In genomic region chr19:52993342-52994178, GRCh38 we compare ENCODE assay signal across 7 cellular contexts. TPM values are rescaled to one million over a fixed set of nuclear protein-coding genes. Genes with fewer than 3 reads are reported as not detected.
DNase-seq lines count a peak whose midpoint lies in the region; ATAC-seq, FAIRE-seq and TF ChIP-seq lines count a peak whose summit lies in the region.

No MANE protein-coding gene starts in this region.

- 1 to 3% (median 2%) methylated on average over 29 to 50 of the region's 50 CpGs for WGBS in stomach, 5 donors

- H3K36me3 ChIP-seq in SJSA1 (no peaks in the 10 kb centered on the region), neutrophil (no peaks in the 10 kb centered on the region), stomach (peaks cover 0 to 16% (median 7%) of the 10 kb centered on the region in 4 donors)

- H3K4me1 ChIP-seq in SJSA1 (replicated peaks): peaks cover 18% of the 10 kb centered on the region
- peaks cover 10 to 15% of the 10 kb centered on the region in 2 experiments for H3K4me1 ChIP-seq in neutrophil (ENCODE audit: control insufficient read depth in 1 of 2, insufficient read depth in 1 of 2, low read depth in 1 of 2, low read length in 1 of 2)
- peaks cover 11 to 31% (median 20%) of the 10 kb centered on the region in 4 donors for H3K4me1 ChIP-seq in stomach

- H3K4me3 ChIP-seq in SJSA1: peak overlapping the region; percentile 28
- H3K4me3 ChIP-seq in neutrophil (ENCODE audit: low read depth in 1 of 2, low read length in 1 of 2): peak overlapping the region; percentile 31 to 40
- peak overlapping the region; percentile 50 to 62 (median 56) for H3K4me3 ChIP-seq in stomach

- H3K36me3 Mint-ChIP-seq in activated naive CD4-positive, alpha-beta T cell treated with anti-CD3 and anti-CD28 coated beads for 36 hours (ENCODE audit: low read depth): peaks cover 21% of the 10 kb centered on the region

- H3K27ac ChIP-seq in SJSA1: no peak overlapping the region
- H3K27ac ChIP-seq in neutrophil: no peak overlapping the region
- peak overlapping the region; percentile 60 to 80 (median 66) for H3K27ac ChIP-seq in stomach

- peak; percentile 61 for DNase-seq in H4 (ENCODE audit: low spot score)
- DNase-seq in SJSA1 (ENCODE audit: low read depth in 1 of 2, low spot score in 2 of 2): peak; percentile 60 to 65
- peak; percentile 91 for DNase-seq in activated naive CD4-positive, alpha-beta T cell treated with anti-CD3 and anti-CD28 coated beads for 36 hours
- DNase-seq in frontal cortex (ENCODE audit: low spot score in 2 of 2): peak; percentile 59 to 77
- DNase-seq in stomach: peak; percentile 85

- H3K9me3 ChIP-seq in SJSA1 (replicated peaks): no peaks in the 10 kb centered on the region
- H3K9me3 ChIP-seq in neutrophil: peaks cover 7% of the 10 kb centered on the region
- H3K9me3 ChIP-seq in stomach: peaks cover 0 to 16% (median 8%) of the 10 kb centered on the region in 4 donors

- no peak overlapping the region for H3K27ac Mint-ChIP-seq in activated naive CD4-positive, alpha-beta T cell treated with anti-CD3 and anti-CD28 coated beads for 36 hours

- H3K4me3 Mint-ChIP-seq in activated naive CD4-positive, alpha-beta T cell treated with anti-CD3 and anti-CD28 coated beads for 36 hours: peak overlapping the region; percentile 77

- TF ChIP-seq EP300 in stomach (IDR thresholded peaks at IDR 0.05): no peak

- TF ChIP-seq POLR2A in stomach (IDR thresholded peaks at IDR 0.05): no peak

- FAIRE-seq in frontal cortex (lab: Jason Lieb, UNC): no peak

- H3K4me1 Mint-ChIP-seq in activated naive CD4-positive, alpha-beta T cell treated with anti-CD3 and anti-CD28 coated beads for 36 hours (ENCODE audit: low read depth): peaks cover 13% of the 10 kb centered on the region

- TF ChIP-seq CTCF in neutrophil (IDR thresholded peaks at IDR 0.05) (peak; percentile 56), stomach (IDR thresholded peaks at IDR 0.05) (peak in 5 of 7 experiments; percentile 6 to 89 (median 71))

- ATAC-seq in GM21529 (IDR thresholded peaks at IDR 0.05; ENCODE audit: unreplicated experiment): no peak

- CTCF ChIA-PET in activated naive CD4-positive, alpha-beta T cell treated with anti-CD3 and anti-CD28 coated beads for 36 hours (lab: Charles Lee): interaction anchor here (0.9 kb wide), 1 partner anchor 34 kb away, joined by 3 read pairs; no protein-coding TSS in a partner anchor

- intact Hi-C loops in activated naive CD4-positive, alpha-beta T cell treated with anti-CD3 and anti-CD28 coated beads for 36 hours (cut with micrococcal nuclease): loop anchor here (1.0 to 5.0 kb wide), 3 partner anchors 31 to 745 kb away; partner anchors contain the start of gene ZNF816
- intact Hi-C loops in stomach (cut with DNase I; ENCODE audit: low total_unique reads): no loop called here

- peaks cover 6% of the 10 kb centered on the region for H3K9me3 Mint-ChIP-seq in activated naive CD4-positive, alpha-beta T cell treated with anti-CD3 and anti-CD28 coated beads for 36 hours

- peaks cover 2% of the 10 kb centered on the region for H3K27me3 Mint-ChIP-seq in activated naive CD4-positive, alpha-beta T cell treated with anti-CD3 and anti-CD28 coated beads for 36 hours (ENCODE audit: low read depth)

- H3K27me3 ChIP-seq in SJSA1 (replicated peaks) (no peaks in the 10 kb centered on the region), neutrophil (peaks cover 16% of the 10 kb centered on the region), stomach (peaks cover 0 to 5% (median 0%) of the 10 kb centered on the region in 3 donors)

RNA-seq across cellular contexts. Expression of gene ERVV-1, which starts 20.2 kb away (rescaled TPM):
- total RNA-seq in H4 (2014; rRNA removed; shearing (Covaris generic)): not detected in 2 replicates
- not detected in 2 replicates for total RNA-seq in SJSA1 (2014; rRNA removed; shearing (Covaris generic))
- total RNA-seq in activated naive CD4-positive, alpha-beta T cell treated with anti-CD3 and anti-CD28 coated beads for 36 hours: not detected
- total RNA-seq in frontal cortex (not detected), stomach (not detected)
- polyA plus RNA-seq in stomach: not detected

RNA-seq across cellular contexts. Expression of gene ZNF816, which starts 30.9 kb away (rescaled TPM):
- 15.5 and 17.1 TPM in 2 replicates for total RNA-seq in H4 (2014; rRNA removed; shearing (Covaris generic))
- 9.5 and 16.3 TPM in 2 replicates for total RNA-seq in SJSA1 (2014; rRNA removed; shearing (Covaris generic))
- total RNA-seq in activated naive CD4-positive, alpha-beta T cell treated with anti-CD3 and anti-CD28 coated beads for 36 hours: 10 to 100 TPM; 10.4 to 10.7 TPM
- 2.4 TPM for total RNA-seq in frontal cortex
- 10 to 100 TPM in 4 of 5 donors, 1 to 10 TPM in 1; 2.9 to 41.4 (median 16.9) TPM for total RNA-seq in stomach
- 1 to 10 TPM; 3.2 to 4.0 (median 3.8) TPM for polyA plus RNA-seq in stomach

RNA-seq across cellular contexts. Expression of gene ERVV-2, which starts 51.0 kb away (rescaled TPM):
- not detected in 2 replicates for total RNA-seq in H4 (2014; rRNA removed; shearing (Covaris generic))
- not detected in 2 replicates for total RNA-seq in SJSA1 (2014; rRNA removed; shearing (Covaris generic))
- total RNA-seq in activated naive CD4-positive, alpha-beta T cell treated with anti-CD3 and anti-CD28 coated beads for 36 hours: not detected
- total RNA-seq in frontal cortex (not detected), stomach (not detected)
- polyA plus RNA-seq in stomach: not detected

Comparison
In these comparisons a context has a peak if more than half of its experiments do, and no peak if none do; other contexts are left out.
1. H3K27ac ChIP-seq: peak in stomach (5 of 5); none in SJSA1 (single experiment) and neutrophil (single experiment).
2. Peak in every context shown above with its lines, with median percentiles within 50 percentile points of each other: DNase-seq and H3K4me3 ChIP-seq.